ENCODE assay signal across 16 cellular contexts in the genomic region with DNA sequence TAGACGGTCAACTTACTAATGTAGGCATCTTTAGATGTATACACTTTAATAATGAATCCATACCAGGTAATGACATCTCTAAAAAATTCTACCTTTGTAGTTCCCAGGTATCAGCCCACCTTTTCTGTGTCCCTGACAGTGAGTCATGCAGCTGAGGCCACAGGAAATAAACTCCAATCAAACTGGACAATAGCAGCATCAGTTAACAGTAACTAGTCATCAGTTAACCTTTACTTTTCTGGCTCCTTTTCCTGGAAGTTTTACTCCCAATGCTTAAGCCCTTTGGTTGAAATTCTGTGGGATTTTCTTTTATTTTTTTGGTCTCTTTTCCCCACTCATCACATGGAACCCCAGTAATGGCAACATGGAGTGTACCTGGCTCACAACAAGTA.
DNase-seq lines count a peak whose midpoint lies in the region; ATAC-seq and TF ChIP-seq lines count a peak whose summit lies in the region.
"Had no signal": no experiment of that assay in that cellular context is flagged by ENCODE, and none has a peak within 500 bp of the region (broad histone marks: within the 10 kb centered on the region; RNA-seq: fewer than 3 reads in every experiment).

No MANE protein-coding gene starts in this region.

- peak overlapping the region; percentile 63 for H3K27ac ChIP-seq in left ventricle myocardium inferior (replicated peaks)
- H3K27ac ChIP-seq: 22Rv1; A549; BLaER1 treated with 17β-estradiol and CSF1 and Interleukin-3, amounts not matched to agents 10 nM and 100 nM; C4-2B had no signal

- intact Hi-C loops in left ventricle myocardium inferior (cut with micrococcal nuclease) (no loop called here), left ventricle myocardium superior (cut with micrococcal nuclease) (no loop called here)

- H3K9me3 Mint-ChIP-seq in progenitor cell of endocrine pancreas (ENCODE audit: low read depth): no peaks in the 10 kb centered on the region
- H3K9me3 Mint-ChIP-seq: CD8-positive, alpha-beta T cell had no signal

- H3K4me3 ChIP-seq in left ventricle myocardium inferior: no peak overlapping the region
- H3K4me3 ChIP-seq: A549; BLaER1 treated with 17β-estradiol and CSF1 and Interleukin-3, amounts not matched to agents 10 nM and 100 nM had no signal

- H3K27me3 ChIP-seq in left ventricle myocardium inferior (ENCODE audit: low read depth): no peaks in the 10 kb centered on the region
- H3K27me3 ChIP-seq: BLaER1 treated with 17β-estradiol and CSF1 and Interleukin-3, amounts not matched to agents 10 nM and 100 nM had no signal

- H3K4me3 Mint-ChIP-seq in progenitor cell of endocrine pancreas (ENCODE audit: low read depth): no peak overlapping the region
- H3K4me3 Mint-ChIP-seq: B cell; CD4-positive, alpha-beta T cell; CD8-positive, alpha-beta T cell had no signal

- no peaks in the 10 kb centered on the region for H3K4me1 Mint-ChIP-seq in progenitor cell of endocrine pancreas (ENCODE audit: low read depth)
- H3K4me1 Mint-ChIP-seq: B cell had no signal

- ATAC-seq in left ventricle myocardium superior (no peak), GM21447 (IDR thresholded peaks at IDR 0.05; ENCODE audit: unreplicated experiment) (no peak)
- ATAC-seq: A549; CD8-positive, alpha-beta T cell had no signal

- DNase-seq in left ventricle myocardium inferior (no peak), left ventricle myocardium superior (no peak), kidney tubule cell (ENCODE audit: low spot score) (peak; percentile 77), progenitor cell of endocrine pancreas (ENCODE audit: low spot score, unreplicated experiment) (no peak)
- DNase-seq: AML-193; Caco-2; Calu3; CD4-positive, alpha-beta T cell; CD8-positive, alpha-beta T cell; GF-D8 had no signal

- no peaks in the 10 kb centered on the region for H3K36me3 ChIP-seq in left ventricle myocardium inferior
- H3K36me3 ChIP-seq: BLaER1 treated with 17β-estradiol and CSF1 and Interleukin-3, amounts not matched to agents 10 nM and 100 nM had no signal

- H3K36me3 Mint-ChIP-seq in progenitor cell of endocrine pancreas (ENCODE audit: insufficient read depth): no peaks in the 10 kb centered on the region
- H3K36me3 Mint-ChIP-seq: CD8-positive, alpha-beta T cell had no signal

- no peaks in the 10 kb centered on the region for H3K27me3 Mint-ChIP-seq in progenitor cell of endocrine pancreas
- H3K27me3 Mint-ChIP-seq: B cell; CD4-positive, alpha-beta T cell had no signal

- no peaks in the 10 kb centered on the region for H3K9me3 ChIP-seq in left ventricle myocardium inferior (replicated peaks)
- H3K9me3 ChIP-seq: A549; BLaER1 treated with 17β-estradiol and CSF1 and Interleukin-3, amounts not matched to agents 10 nM and 100 nM; Caco-2 had no signal

- TF ChIP-seq CTCF in left ventricle myocardium inferior (IDR thresholded peaks at IDR 0.05; ENCODE audit: borderline replicate concordance): no peak
- TF ChIP-seq CTCF in progenitor cell of endocrine pancreas (IDR thresholded peaks at IDR 0.05; ENCODE audit: unreplicated experiment): no peak

- no peak overlapping the region for H3K27ac Mint-ChIP-seq in progenitor cell of endocrine pancreas
- H3K27ac Mint-ChIP-seq: B cell; CD4-positive, alpha-beta T cell; CD8-positive, alpha-beta T cell had no signal

- H3K4me1 ChIP-seq in left ventricle myocardium inferior: peaks cover 17% of the 10 kb centered on the region
- H3K4me1 ChIP-seq: A549; BLaER1 treated with 17β-estradiol and CSF1 and Interleukin-3, amounts not matched to agents 10 nM and 100 nM had no signal
